8 cellular contexts compared by ENCODE assay signal in the genomic region with DNA sequence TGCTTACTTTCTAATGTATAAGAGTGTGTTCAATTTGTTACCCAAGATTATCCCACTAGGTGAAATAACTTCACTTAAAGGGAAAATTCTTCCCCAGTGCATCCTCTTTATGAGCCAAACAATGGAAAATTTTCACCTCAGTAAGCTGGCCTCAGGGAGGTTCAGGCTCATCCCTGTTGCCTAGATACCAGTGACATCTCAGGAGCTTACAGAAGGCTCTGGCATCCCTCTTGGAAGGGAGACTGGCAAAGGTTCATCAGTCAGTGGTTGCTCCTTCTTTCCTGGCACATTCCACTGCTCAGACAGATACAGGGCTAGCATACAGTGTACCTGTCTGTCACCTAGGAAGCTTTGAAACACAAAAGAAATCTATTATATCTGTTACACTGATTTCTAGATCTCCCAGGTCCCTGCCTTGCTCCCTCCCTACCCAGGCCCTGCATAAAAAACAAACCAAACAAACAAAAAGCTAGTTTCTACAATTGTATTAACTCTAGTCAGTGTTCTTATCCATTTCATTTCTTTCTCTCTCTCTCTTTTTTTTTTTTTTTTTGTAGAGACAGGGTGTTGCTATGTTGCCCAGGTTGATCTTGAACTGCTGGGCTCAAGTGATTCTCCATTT. TPM values are rescaled to one million over a fixed set of nuclear protein-coding genes. Genes with fewer than 3 reads are reported as not detected.
DNase-seq lines count a peak whose midpoint lies in the region; ATAC-seq and TF ChIP-seq lines count a peak whose summit lies in the region.

No MANE protein-coding gene starts in this region.

- peaks cover 40% of the 10 kb centered on the region for H3K36me3 ChIP-seq in left ventricle myocardium inferior
- peaks cover 34% of the 10 kb centered on the region for H3K36me3 ChIP-seq in adipocyte (ENCODE audit: control insufficient read depth, insufficient read depth, low read length, severe bottlenecking)
- peaks cover 40% of the 10 kb centered on the region for H3K36me3 ChIP-seq in upper lobe of right lung

- H3K27me3 ChIP-seq in left ventricle myocardium inferior (ENCODE audit: low read depth) (no peaks in the 10 kb centered on the region), adipocyte (replicated peaks; ENCODE audit: control insufficient read depth, insufficient read depth, low read length) (no peaks in the 10 kb centered on the region), upper lobe of right lung (no peaks in the 10 kb centered on the region)

- no peak for TF ChIP-seq CTCF in left ventricle myocardium inferior (IDR thresholded peaks at IDR 0.05; ENCODE audit: borderline replicate concordance)
- TF ChIP-seq CTCF in upper lobe of right lung (IDR thresholded peaks at IDR 0.05), result no peak
- no peak for TF ChIP-seq CTCF in CD14-positive monocyte (IDR thresholded peaks at IDR 0.05)

- no peak for ATAC-seq in Right ventricle myocardium inferior
- ATAC-seq in upper lobe of right lung, result no peak
- no peak for ATAC-seq in HG03280 (IDR thresholded peaks at IDR 0.05; ENCODE audit: unreplicated experiment)
- ATAC-seq in HG03095 (IDR thresholded peaks at IDR 0.05; ENCODE audit: unreplicated experiment), result no peak

- peaks cover 23 to 39% of the 10 kb centered on the region in 2 donors for H3K36me3 Mint-ChIP-seq in CD14-positive monocyte

- peak overlapping the region in 1 of 2 donors; percentile 55 for H3K4me3 Mint-ChIP-seq in CD14-positive monocyte

- peak overlapping the region; percentile 14 for H3K27ac ChIP-seq in left ventricle myocardium inferior (replicated peaks)
- no peak overlapping the region for H3K27ac ChIP-seq in upper lobe of right lung

- peak overlapping the region; percentile 99 for H3K9ac ChIP-seq in adipocyte (ENCODE audit: low read length)

- peaks cover 2 to 9% (median 3%) of the 10 kb centered on the region in 3 donors for H3K27me3 Mint-ChIP-seq in CD14-positive monocyte (ENCODE audit: low read depth in 3 of 3)

- H3K4me1 ChIP-seq in left ventricle myocardium inferior, result peaks cover 64% of the 10 kb centered on the region
- H3K4me1 ChIP-seq in adipocyte (ENCODE audit: control insufficient read depth, insufficient read depth, low read length), result peaks cover 21% of the 10 kb centered on the region
- H3K4me1 ChIP-seq in upper lobe of right lung, result peaks cover 28% of the 10 kb centered on the region

- intact Hi-C loops in left ventricle myocardium inferior (cut with micrococcal nuclease), result no loop called here
- intact Hi-C loops in Right ventricle myocardium inferior (cut with DNase I), result no loop called here
- intact Hi-C loops in upper lobe of right lung (cut with DNase I), result no loop called here
- intact Hi-C loops in CD14-positive monocyte (cut with micrococcal nuclease), result loop anchor here in 1 of 2 donors (10.0 kb wide), 1 partner anchor 210 kb away; no protein-coding TSS in a partner anchor

- H3K4me3 ChIP-seq in left ventricle myocardium inferior (peak overlapping the region; percentile 81), adipocyte (ENCODE audit: low read length) (peak overlapping the region; percentile 100), upper lobe of right lung (peak overlapping the region; percentile 88)

- no peak for DNase-seq in left ventricle myocardium inferior
- DNase-seq in Right ventricle myocardium inferior (ENCODE audit: missing footprints), result no peak
- peak; percentile 70 for DNase-seq in adipocyte (ENCODE audit: low read depth)
- DNase-seq in iris pigment epithelial cell (ENCODE audit: low read depth), result peak; percentile 70
- no peak for DNase-seq in upper lobe of right lung
- no peak for DNase-seq in CD14-positive monocyte (ENCODE audit: low spot score)

- H3K27ac Mint-ChIP-seq in CD14-positive monocyte, result peak overlapping the region in 3 of 7 donors; percentile 42 to 82 (median 76)

- H3K9me3 Mint-ChIP-seq in CD14-positive monocyte, result no peaks in the 10 kb centered on the region

- H3K9me3 ChIP-seq in left ventricle myocardium inferior (replicated peaks), result no peaks in the 10 kb centered on the region
- H3K9me3 ChIP-seq in adipocyte (ENCODE audit: control insufficient read depth, low read length), result no peaks in the 10 kb centered on the region
- no peaks in the 10 kb centered on the region for H3K9me3 ChIP-seq in upper lobe of right lung

- H3K4me1 Mint-ChIP-seq in CD14-positive monocyte, result peaks cover 25% of the 10 kb centered on the region

RNA-seq across cellular contexts. Expression of a gene that starts 1.7 kb away (rescaled TPM):
- total RNA-seq in left ventricle myocardium inferior, result 23.5 TPM
- total RNA-seq in Right ventricle myocardium inferior, result 29.3 TPM
- total RNA-seq in upper lobe of right lung, result 44.2 TPM
- 10 to 100 TPM; 16.5 to 18.7 TPM for polyA plus RNA-seq in CD14-positive monocyte

RNA-seq across cellular contexts. Expression of a gene that starts 29.6 kb away (rescaled TPM):
- total RNA-seq in left ventricle myocardium inferior (17.0 TPM), Right ventricle myocardium inferior (15.4 TPM), upper lobe of right lung (18.3 TPM)
- 1 to 10 TPM; 4.2 to 4.3 TPM for polyA plus RNA-seq in CD14-positive monocyte

RNA-seq across cellular contexts. Expression of a gene that starts 52.6 kb away (rescaled TPM):
- total RNA-seq in left ventricle myocardium inferior (0.14 TPM), Right ventricle myocardium inferior (0.38 TPM), upper lobe of right lung (1.2 TPM)
- polyA plus RNA-seq in CD14-positive monocyte, result not detected

Comparison
In these comparisons a context has a peak if more than half of its experiments do, and no peak if none do; other contexts are left out.
1. DNase-seq: peak in adipocyte (single experiment) and iris pigment epithelial cell (single experiment); none in left ventricle myocardium inferior (single experiment), Right ventricle myocardium inferior (single experiment), upper lobe of right lung (single experiment) and CD14-positive monocyte (single experiment).
2. Peak in every context shown above with its lines, with median percentiles within 50 percentile points of each other: H3K4me3 ChIP-seq.